In the genomic region with DNA sequence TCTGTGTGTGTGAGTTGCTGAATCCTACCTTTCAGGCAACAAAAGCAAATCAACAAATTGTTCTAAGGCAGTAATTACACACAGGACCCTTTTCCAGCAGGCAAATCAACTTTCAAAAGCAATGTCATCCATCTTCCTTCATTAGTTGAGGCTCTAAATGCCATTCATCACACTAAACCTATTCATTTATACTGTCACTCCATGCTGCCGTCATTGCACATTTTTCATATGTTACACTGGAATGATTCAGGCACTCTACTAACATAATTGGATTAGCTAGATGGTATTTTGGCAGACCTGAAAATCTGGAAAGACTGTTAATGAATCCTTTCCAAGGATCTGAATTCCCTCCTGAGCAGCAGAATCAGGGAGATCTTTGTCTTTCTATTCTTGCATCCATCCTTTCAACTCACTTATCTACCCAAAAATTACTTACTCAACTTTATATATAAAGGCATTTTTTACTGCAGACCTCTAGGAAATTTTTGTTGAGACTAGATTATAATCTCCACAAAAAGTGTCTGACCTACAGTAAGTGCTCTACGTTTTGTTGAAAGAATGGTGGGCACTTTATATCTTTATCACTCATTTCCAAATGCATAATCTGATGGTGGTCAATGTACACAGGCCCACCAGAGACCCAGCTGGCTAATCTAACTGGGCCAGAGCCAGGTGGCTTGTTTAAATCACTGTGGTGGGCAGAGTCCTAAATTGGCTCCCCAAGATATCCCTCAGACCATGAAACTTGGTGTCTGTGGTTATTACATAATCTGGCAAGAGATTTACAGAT, we compare ENCODE assay signal across 19 cellular contexts. TPM values are rescaled to one million over a fixed set of nuclear protein-coding genes. Genes with fewer than 3 reads are reported as not detected.
DNase-seq lines count a peak whose midpoint lies in the region; ATAC-seq and TF ChIP-seq lines count a peak whose summit lies in the region.
"Had no signal": no experiment of that assay in that cellular context is flagged by ENCODE, and none has a peak within 500 bp of the region (broad histone marks: within the 10 kb centered on the region; RNA-seq: fewer than 3 reads in every experiment).

No MANE protein-coding gene starts in this region.

- ATAC-seq in heart left ventricle (no peak), HG03097 (IDR thresholded peaks at IDR 0.05; ENCODE audit: low FRiP score, unreplicated experiment) (no peak), GM18868 (IDR thresholded peaks at IDR 0.05; ENCODE audit: unreplicated experiment) (no peak)
- ATAC-seq: activated T-helper 17 cell treated with anti-CD3 and anti-CD28 coated beads, Interleukin-2, amount 50 U/mL, for 72 hours; left lobe of liver had no signal

- peak overlapping the region; percentile 0 for H3K4me3 Mint-ChIP-seq in type B pancreatic cell
- no peak overlapping the region for H3K4me3 Mint-ChIP-seq in activated T-helper 2 cell treated with anti-CD3 and anti-CD28 coated beads, Interferon-gamma antibody, Interleukin-2, Interleukin-4, amounts not matched to agents 10 μg/mL and 5 μg/mL and 100 μg/mL, durations not matched to agents 14 hours and 24 hours and 36 hours (ENCODE audit: low read depth)
- H3K4me3 Mint-ChIP-seq: activated T-helper 17 cell treated with anti-CD3 and anti-CD28 coated beads, Interleukin-2, amount 50 U/mL, for 72 hours; central memory CD8-positive, alpha-beta T cell; T-helper 2 cell treated with Interferon-gamma antibody and Interleukin-4, amounts not matched to agents 5 μg/mL and 100 μg/mL, for 36 hours had no signal

- no peak for DNase-seq in cardiac muscle cell (ENCODE audit: low read depth in 1 of 2, low spot score in 1 of 2)
- DNase-seq in heart left ventricle, result no peak
- peak; percentile 46 for DNase-seq in NCI-H82 treated with DMSO at 0.1 percent for 48 hours (lab: John Stamatoyannopoulos, UW; ENCODE audit: unreplicated experiment)
- no peak for DNase-seq in epithelial cell of prostate (ENCODE audit: low read depth, low spot score)
- no peak for DNase-seq in type B pancreatic cell (ENCODE audit: extremely low spot score, unreplicated experiment)
- DNase-seq in activated T-helper 2 cell treated with anti-CD3 and anti-CD28 coated beads, Interferon-gamma antibody, Interleukin-2, Interleukin-4, amounts not matched to agents 10 μg/mL and 5 μg/mL and 100 μg/mL, durations not matched to agents 14 hours and 24 hours and 36 hours (ENCODE audit: low spot score), result no peak
- DNase-seq: EL, NCI-H2081 treated with DMSO at 0.1 percent for 48 hours, NCI-H526 treated with DMSO at 0.1 percent for 48 hours, testis had no signal

- TF ChIP-seq CTCF in cardiac muscle cell (IDR thresholded peaks at IDR 0.05; ENCODE audit: low read depth, low read length) (no peak), heart left ventricle (IDR thresholded peaks at IDR 0.05) (no peak), type B pancreatic cell (conservative IDR thresholded peaks at IDR 0.05) (no peak)

- H3K27me3 Mint-ChIP-seq in type B pancreatic cell, result no peaks in the 10 kb centered on the region
- H3K27me3 Mint-ChIP-seq in activated T-helper 2 cell treated with anti-CD3 and anti-CD28 coated beads, Interferon-gamma antibody, Interleukin-2, Interleukin-4, amounts not matched to agents 10 μg/mL and 5 μg/mL and 100 μg/mL, durations not matched to agents 14 hours and 24 hours and 36 hours (ENCODE audit: low read depth), result no peaks in the 10 kb centered on the region
- H3K27me3 Mint-ChIP-seq: activated T-helper 17 cell treated with anti-CD3 and anti-CD28 coated beads, Interleukin-2, amount 50 U/mL, for 72 hours; central memory CD8-positive, alpha-beta T cell had no signal

- peaks cover 17% of the 10 kb centered on the region for H3K36me3 ChIP-seq in cardiac muscle cell
- H3K36me3 ChIP-seq in heart left ventricle, result peaks cover 0 to 56% (median 31%) of the 10 kb centered on the region in 9 donors

- H3K27ac ChIP-seq in cardiac muscle cell (peak overlapping the region; percentile 9), heart left ventricle (no peak overlapping the region), epithelial cell of prostate (peak overlapping the region; percentile 56)
- H3K27ac ChIP-seq: esophagus muscularis mucosa, KMS-11, testis had no signal

- H3K27ac Mint-ChIP-seq in type B pancreatic cell, result peak overlapping the region; percentile 77
- no peak overlapping the region for H3K27ac Mint-ChIP-seq in activated T-helper 2 cell treated with anti-CD3 and anti-CD28 coated beads, Interferon-gamma antibody, Interleukin-2, Interleukin-4, amounts not matched to agents 10 μg/mL and 5 μg/mL and 100 μg/mL, durations not matched to agents 14 hours and 24 hours and 36 hours
- H3K27ac Mint-ChIP-seq: T-helper 2 cell treated with Interferon-gamma antibody and Interleukin-4, amounts not matched to agents 5 μg/mL and 100 μg/mL, for 36 hours had no signal

- no peaks in the 10 kb centered on the region for H3K4me1 ChIP-seq in cardiac muscle cell (ENCODE audit: low read depth)
- H3K4me1 ChIP-seq in heart left ventricle, result peaks cover 0 to 2% (median 0%) of the 10 kb centered on the region in 12 donors
- H3K4me1 ChIP-seq: esophagus muscularis mucosa, testis had no signal

- H3K27me3 ChIP-seq in cardiac muscle cell (no peaks in the 10 kb centered on the region), heart left ventricle (no peaks in the 10 kb centered on the region)
- H3K27me3 ChIP-seq: esophagus muscularis mucosa, testis had no signal

- TF ChIP-seq POLR2A in heart left ventricle (IDR thresholded peaks at IDR 0.05), result no peak

- no peak overlapping the region for H3K4me3 ChIP-seq in cardiac muscle cell
- no peak overlapping the region for H3K4me3 ChIP-seq in heart left ventricle
- H3K4me3 ChIP-seq: esophagus muscularis mucosa, testis had no signal

- H3K4me1 Mint-ChIP-seq in type B pancreatic cell (ENCODE audit: unreplicated experiment), result no peaks in the 10 kb centered on the region
- H3K4me1 Mint-ChIP-seq in activated T-helper 2 cell treated with anti-CD3 and anti-CD28 coated beads, Interferon-gamma antibody, Interleukin-2, Interleukin-4, amounts not matched to agents 10 μg/mL and 5 μg/mL and 100 μg/mL, durations not matched to agents 14 hours and 24 hours and 36 hours (ENCODE audit: low read depth), result peaks cover 2% of the 10 kb centered on the region
- H3K4me1 Mint-ChIP-seq: activated T-helper 17 cell treated with anti-CD3 and anti-CD28 coated beads, Interleukin-2, amount 50 U/mL, for 72 hours; central memory CD8-positive, alpha-beta T cell had no signal

- H3K9me3 ChIP-seq in cardiac muscle cell (ENCODE audit: low read depth), result no peaks in the 10 kb centered on the region
- H3K9me3 ChIP-seq in heart left ventricle, result no peaks in the 10 kb centered on the region
- H3K9me3 ChIP-seq: esophagus muscularis mucosa, testis had no signal

- 61 to 70% (median 68%) methylated on average over 2 of the region's 2 CpGs for WGBS in heart left ventricle, 4 donors

- peaks cover 4% of the 10 kb centered on the region for H3K36me3 Mint-ChIP-seq in type B pancreatic cell
- H3K36me3 Mint-ChIP-seq in activated T-helper 2 cell treated with anti-CD3 and anti-CD28 coated beads, Interferon-gamma antibody, Interleukin-2, Interleukin-4, amounts not matched to agents 10 μg/mL and 5 μg/mL and 100 μg/mL, durations not matched to agents 14 hours and 24 hours and 36 hours (ENCODE audit: low read depth), result peaks cover 38% of the 10 kb centered on the region

- intact Hi-C loops in heart left ventricle (cut with DNase I), result loop anchor here in 2 of 10 donors (5.0 to 10.0 kb wide), 2 partner anchors 811 to 813 kb away; a partner anchor contains a TSS
- intact Hi-C loops in activated T-helper 2 cell treated with anti-CD3 and anti-CD28 coated beads, Interferon-gamma antibody, Interleukin-2, Interleukin-4, amounts not matched to agents 10 μg/mL and 5 μg/mL and 100 μg/mL, durations not matched to agents 14 hours and 24 hours and 36 hours (cut with micrococcal nuclease), result no loop called here

- H3K9me3 Mint-ChIP-seq in type B pancreatic cell, result no peaks in the 10 kb centered on the region
- H3K9me3 Mint-ChIP-seq in activated T-helper 2 cell treated with anti-CD3 and anti-CD28 coated beads, Interferon-gamma antibody, Interleukin-2, Interleukin-4, amounts not matched to agents 10 μg/mL and 5 μg/mL and 100 μg/mL, durations not matched to agents 14 hours and 24 hours and 36 hours, result no peaks in the 10 kb centered on the region
- H3K9me3 Mint-ChIP-seq: activated T-helper 17 cell treated with anti-CD3 and anti-CD28 coated beads, Interleukin-2, amount 50 U/mL, for 72 hours; central memory CD8-positive, alpha-beta T cell; T-helper 2 cell treated with Interferon-gamma antibody and Interleukin-4, amounts not matched to agents 5 μg/mL and 100 μg/mL, for 36 hours had no signal

RNA-seq across cellular contexts. Expression of a gene that starts 25.0 kb away (rescaled TPM):
- 54.8 and 60.7 TPM in 2 replicates for total RNA-seq in cardiac muscle cell
- 79.8 and 81.5 TPM in 2 replicates for polyA plus RNA-seq in cardiac muscle cell
- total RNA-seq in heart left ventricle, result 10 to 100 TPM; 15.1 to 37.6 (median 22.4) TPM
- polyA plus RNA-seq in heart left ventricle, result 10 to 100 TPM; 44.9 to 73.8 TPM
- 39.8 and 44.9 TPM in 2 replicates for total RNA-seq in type B pancreatic cell (ENCODE audit: low replicate concordance)
- total RNA-seq in activated T-helper 2 cell treated with anti-CD3 and anti-CD28 coated beads, Interferon-gamma antibody, Interleukin-2, Interleukin-4, amounts not matched to agents 10 μg/mL and 5 μg/mL and 100 μg/mL, durations not matched to agents 14 hours and 24 hours and 36 hours, result 105 and 110 TPM in 2 replicates

RNA-seq across cellular contexts. Expression of a gene that starts 26.0 kb away (rescaled TPM):
- total RNA-seq in cardiac muscle cell (182 and 209 TPM in 2 replicates), heart left ventricle (100 to 1,000 TPM in 6 of 9 donors, 10 to 100 TPM in 3; 46.7 to 135 (median 108) TPM), type B pancreatic cell (ENCODE audit: low replicate concordance) (68.8 and 230 TPM in 2 replicates)
- polyA plus RNA-seq in cardiac muscle cell (613 and 642 TPM in 2 replicates), heart left ventricle (100 to 1,000 TPM; 109 to 269 TPM)
- 82.2 and 85.8 TPM in 2 replicates for total RNA-seq in activated T-helper 2 cell treated with anti-CD3 and anti-CD28 coated beads, Interferon-gamma antibody, Interleukin-2, Interleukin-4, amounts not matched to agents 10 μg/mL and 5 μg/mL and 100 μg/mL, durations not matched to agents 14 hours and 24 hours and 36 hours

RNA-seq across cellular contexts. Expression of a gene that starts 33.0 kb away (rescaled TPM):
- total RNA-seq in cardiac muscle cell (not detected in 2 replicates), heart left ventricle (1 to 10 TPM in 3 of 9 donors, under 1 TPM in 5, not detected in 1; 0.33 to 8.9 (median 0.86) TPM), type B pancreatic cell (ENCODE audit: low replicate concordance) (39.5 and 99.3 TPM in 2 replicates)
- polyA plus RNA-seq in cardiac muscle cell (not detected in 2 replicates), heart left ventricle (1 to 10 TPM in 1 of 2 donors, under 1 TPM in 1; 0.95 to 3.0 TPM)
- total RNA-seq in activated T-helper 2 cell treated with anti-CD3 and anti-CD28 coated beads, Interferon-gamma antibody, Interleukin-2, Interleukin-4, amounts not matched to agents 10 μg/mL and 5 μg/mL and 100 μg/mL, durations not matched to agents 14 hours and 24 hours and 36 hours, result not detected in 2 replicates
- total RNA-seq: activated CD8-positive, alpha-beta memory T cell treated with anti-CD3 and anti-CD28 coated beads for 36 hours; activated T-helper 17 cell treated with anti-CD3 and anti-CD28 coated beads, Interleukin-2, amount 50 U/mL, for 72 hours had no signal

RNA-seq across cellular contexts. Expression of a gene that starts 57.8 kb away (rescaled TPM):
- total RNA-seq in cardiac muscle cell (3.1 and 4.9 TPM in 2 replicates), heart left ventricle (1 to 10 TPM; 1.8 to 4.9 (median 2.9) TPM), type B pancreatic cell (ENCODE audit: low replicate concordance) (6.2 and 8.2 TPM in 2 replicates)
- polyA plus RNA-seq in cardiac muscle cell (3.9 and 4.2 TPM in 2 replicates), heart left ventricle (1 to 10 TPM; 1.3 to 2.0 TPM)
- 4.9 and 5.5 TPM in 2 replicates for total RNA-seq in activated T-helper 2 cell treated with anti-CD3 and anti-CD28 coated beads, Interferon-gamma antibody, Interleukin-2, Interleukin-4, amounts not matched to agents 10 μg/mL and 5 μg/mL and 100 μg/mL, durations not matched to agents 14 hours and 24 hours and 36 hours

Comparison
In these comparisons a context has a peak if more than half of its experiments do, and no peak if none do; other contexts are left out.
1. H3K27ac ChIP-seq: peak in cardiac muscle cell (single experiment) and epithelial cell of prostate (single experiment); none in heart left ventricle (0 of 12).